In genomic region chr9:109781086-109781485, GRCh38 we compare ENCODE assay signal across 1 cellular context.
TF ChIP-seq lines count a peak whose summit lies in the region.

No MANE protein-coding gene starts in this region.

TF ChIP-seq in IMR-90, 13 proteins besides CTCF, POLR2A, EP300 and RAD21 (continued from another document):
- TF ChIP-seq CEBPB (IDR thresholded peaks at IDR 0.05; ENCODE audit: low read depth, low read length) (0 out of 2 replicates have a peak, but pooled peaks have one; percentile 38), CHD1 (IDR thresholded peaks at IDR 0.05; ENCODE audit: low read depth, low read length) (no peak), SMC3 (IDR thresholded peaks at IDR 0.05; ENCODE audit: low read depth, low read length) (no peak)
